In genomic region chr3:49469037-49469875, GRCh38 we compare ENCODE assay signal across 8 cellular contexts. TPM values are rescaled to one million over a fixed set of nuclear protein-coding genes. Genes with fewer than 3 reads are reported as not detected.
DNase-seq lines count a peak whose midpoint lies in the region; ATAC-seq and TF ChIP-seq lines count a peak whose summit lies in the region.

No MANE protein-coding gene starts in this region.

- ATAC-seq in activated CD8-positive, alpha-beta T cell treated with anti-CD3 and anti-CD28 coated beads for 36 hours = no peak
- no peak for ATAC-seq in GM19395 (IDR thresholded peaks at IDR 0.05; ENCODE audit: unreplicated experiment)

- POLR2A ChIA-PET in activated CD8-positive, alpha-beta T cell treated with anti-CD3 and anti-CD28 coated beads for 36 hours (lab: Charles Lee) = interaction anchor here (0.9 to 2.6 kb wide), 6 partner anchors 40 to 448 kb away, joined by 3 to 14 read pairs (median 3); partner anchors contain the start of genes NICN1, QRICH1 and USP4

- peak overlapping the region; percentile 47 to 50 for H3K4me3 ChIP-seq in foreskin fibroblast (ENCODE audit: low read depth in 1 of 2, low read length in 2 of 2)

- CTCF ChIA-PET in activated CD8-positive, alpha-beta T cell treated with anti-CD3 and anti-CD28 coated beads for 36 hours (lab: Charles Lee) = interaction anchor here (0.7 to 2.0 kb wide), 7 partner anchors 11 to 298 kb away, joined by 3 to 7 read pairs (median 4); partner anchors contain the start of genes KLHDC8B and USP4

- intact Hi-C loops in activated CD8-positive, alpha-beta T cell treated with anti-CD3 and anti-CD28 coated beads for 36 hours (cut with micrococcal nuclease) = no loop called here

- in situ Hi-C loops in GM13976 (cut with MboI; ENCODE audit: low sequenced_read_pairs, unreplicated experiment) = no loop called here

- no peaks in the 10 kb centered on the region for H3K9me3 Mint-ChIP-seq in activated CD8-positive, alpha-beta T cell treated with anti-CD3 and anti-CD28 coated beads for 36 hours
- H3K9me3 Mint-ChIP-seq in nephron = no peaks in the 10 kb centered on the region

- TF ChIP-seq CTCF in activated CD8-positive, alpha-beta T cell treated with anti-CD3 and anti-CD28 coated beads for 36 hours (IDR thresholded peaks at IDR 0.05) = no peak
- no peak for TF ChIP-seq CTCF in foreskin fibroblast (IDR thresholded peaks at IDR 0.05; ENCODE audit: low read depth, low read length)
- TF ChIP-seq CTCF in nephron (IDR thresholded peaks at IDR 0.05; ENCODE audit: unreplicated experiment in 3 of 3) = no peak
- TF ChIP-seq CTCF in GM13976 (IDR thresholded peaks at IDR 0.05; ENCODE audit: borderline replicate concordance, control extremely low read depth, extremely low read depth, insufficient read depth, missing control alignments) = no peak

- peaks cover 7% of the 10 kb centered on the region for H3K36me3 Mint-ChIP-seq in activated CD8-positive, alpha-beta T cell treated with anti-CD3 and anti-CD28 coated beads for 36 hours (ENCODE audit: low read depth)
- H3K36me3 Mint-ChIP-seq in nephron (ENCODE audit: low read depth) = peaks cover 11% of the 10 kb centered on the region

- H3K27ac Mint-ChIP-seq in activated CD8-positive, alpha-beta T cell treated with anti-CD3 and anti-CD28 coated beads for 36 hours = peak overlapping the region; percentile 83
- peak overlapping the region; percentile 99 to 100 (median 99) for H3K27ac Mint-ChIP-seq in nephron

- peak; percentile 20 for DNase-seq in DMS79 treated with DMSO at 0.1 percent for 48 hours (lab: John Stamatoyannopoulos, UW)
- DNase-seq in DMS79 (lab: John Stamatoyannopoulos, UW) = no peak
- peak; percentile 71 for DNase-seq in HT1080 (ENCODE audit: low read depth)
- DNase-seq in activated CD8-positive, alpha-beta T cell treated with anti-CD3 and anti-CD28 coated beads for 36 hours = no peak
- DNase-seq in foreskin fibroblast = peak; percentile 82 to 93
- no peak for DNase-seq in GM13976 (ENCODE audit: low spot score)

- no peaks in the 10 kb centered on the region for H3K27me3 Mint-ChIP-seq in activated CD8-positive, alpha-beta T cell treated with anti-CD3 and anti-CD28 coated beads for 36 hours
- H3K27me3 Mint-ChIP-seq in nephron (ENCODE audit: low read depth) = no peaks in the 10 kb centered on the region

- H3K4me3 Mint-ChIP-seq in activated CD8-positive, alpha-beta T cell treated with anti-CD3 and anti-CD28 coated beads for 36 hours = peak overlapping the region; percentile 94
- peak overlapping the region; percentile 85 to 89 (median 88) for H3K4me3 Mint-ChIP-seq in nephron

- peaks cover 19% of the 10 kb centered on the region for H3K4me1 Mint-ChIP-seq in activated CD8-positive, alpha-beta T cell treated with anti-CD3 and anti-CD28 coated beads for 36 hours (ENCODE audit: low read depth)
- H3K4me1 Mint-ChIP-seq in nephron = peaks cover 26% of the 10 kb centered on the region

RNA-seq across cellular contexts. Expression of gene DAG1, which starts 0.8 kb away (rescaled TPM):
- total RNA-seq in HT1080 (2014; rRNA removed; shearing (Covaris generic)) = 41.4 and 48.1 TPM in 2 replicates
- 32.5 and 37.7 TPM in 2 replicates for polyA plus RNA-seq in HT1080 (2015; cell fraction: cytosol; rRNA removed)
- polyA plus RNA-seq in HT1080 (2015; cell fraction: nucleus; rRNA removed) = 57.1 and 63.5 TPM in 2 replicates
- 10 to 100 TPM; 10.8 to 14.4 TPM for total RNA-seq in activated CD8-positive, alpha-beta T cell treated with anti-CD3 and anti-CD28 coated beads for 36 hours

RNA-seq across cellular contexts. Expression of gene NICN1, which starts 40.1 kb away (rescaled TPM):
- 4.0 and 4.6 TPM in 2 replicates for total RNA-seq in HT1080 (2014; rRNA removed; shearing (Covaris generic))
- 5.1 and 5.3 TPM in 2 replicates for polyA plus RNA-seq in HT1080 (2015; cell fraction: cytosol; rRNA removed)
- 26.9 and 32.5 TPM in 2 replicates for polyA plus RNA-seq in HT1080 (2015; cell fraction: nucleus; rRNA removed)
- 10 to 100 TPM in 1 of 2 experiments, 1 to 10 TPM in 1; 8.6 to 11.1 TPM for total RNA-seq in activated CD8-positive, alpha-beta T cell treated with anti-CD3 and anti-CD28 coated beads for 36 hours

RNA-seq across cellular contexts. Expression of gene AMT, which starts 47.0 kb away (rescaled TPM):
- total RNA-seq in HT1080 (2014; rRNA removed; shearing (Covaris generic)) = 0.58 and 1.0 TPM in 2 replicates
- 0.27 and 0.47 TPM in 2 replicates for polyA plus RNA-seq in HT1080 (2015; cell fraction: cytosol; rRNA removed)
- polyA plus RNA-seq in HT1080 (2015; cell fraction: nucleus; rRNA removed) = 14.8 and 18.1 TPM in 2 replicates
- total RNA-seq in activated CD8-positive, alpha-beta T cell treated with anti-CD3 and anti-CD28 coated beads for 36 hours = 1 to 10 TPM; 2.5 to 4.4 TPM

RNA-seq across cellular contexts. Expression of gene TCTA, which starts 57.0 kb away (rescaled TPM):
- total RNA-seq in HT1080 (2014; rRNA removed; shearing (Covaris generic)) = 22.9 and 29.8 TPM in 2 replicates
- polyA plus RNA-seq in HT1080 (2015; cell fraction: cytosol; rRNA removed) = 34.1 and 37.5 TPM in 2 replicates
- 18.3 and 18.4 TPM in 2 replicates for polyA plus RNA-seq in HT1080 (2015; cell fraction: nucleus; rRNA removed)
- total RNA-seq in activated CD8-positive, alpha-beta T cell treated with anti-CD3 and anti-CD28 coated beads for 36 hours = 10 to 100 TPM; 10.4 to 12.4 TPM

RNA-seq across cellular contexts. Expression of gene RHOA, which starts 57.5 kb away (rescaled TPM):
- 305 and 426 TPM in 2 replicates for total RNA-seq in HT1080 (2014; rRNA removed; shearing (Covaris generic))
- 637 and 753 TPM in 2 replicates for polyA plus RNA-seq in HT1080 (2015; cell fraction: cytosol; rRNA removed)
- 376 and 424 TPM in 2 replicates for polyA plus RNA-seq in HT1080 (2015; cell fraction: nucleus; rRNA removed)
- 100 to 1,000 TPM; 432 to 437 TPM for total RNA-seq in activated CD8-positive, alpha-beta T cell treated with anti-CD3 and anti-CD28 coated beads for 36 hours

Comparison
In these comparisons a context has a peak if more than half of its experiments do, and no peak if none do; other contexts are left out.
1. DNase-seq: peak in DMS79 treated with DMSO at 0.1 percent for 48 hours (single experiment), HT1080 (single experiment) and foreskin fibroblast (2 of 2); none in DMS79 (single experiment), activated CD8-positive, alpha-beta T cell treated with anti-CD3 and anti-CD28 coated beads for 36 hours (single experiment) and GM13976 (single experiment).